18 cellular contexts compared by ENCODE assay signal in the genomic region with DNA sequence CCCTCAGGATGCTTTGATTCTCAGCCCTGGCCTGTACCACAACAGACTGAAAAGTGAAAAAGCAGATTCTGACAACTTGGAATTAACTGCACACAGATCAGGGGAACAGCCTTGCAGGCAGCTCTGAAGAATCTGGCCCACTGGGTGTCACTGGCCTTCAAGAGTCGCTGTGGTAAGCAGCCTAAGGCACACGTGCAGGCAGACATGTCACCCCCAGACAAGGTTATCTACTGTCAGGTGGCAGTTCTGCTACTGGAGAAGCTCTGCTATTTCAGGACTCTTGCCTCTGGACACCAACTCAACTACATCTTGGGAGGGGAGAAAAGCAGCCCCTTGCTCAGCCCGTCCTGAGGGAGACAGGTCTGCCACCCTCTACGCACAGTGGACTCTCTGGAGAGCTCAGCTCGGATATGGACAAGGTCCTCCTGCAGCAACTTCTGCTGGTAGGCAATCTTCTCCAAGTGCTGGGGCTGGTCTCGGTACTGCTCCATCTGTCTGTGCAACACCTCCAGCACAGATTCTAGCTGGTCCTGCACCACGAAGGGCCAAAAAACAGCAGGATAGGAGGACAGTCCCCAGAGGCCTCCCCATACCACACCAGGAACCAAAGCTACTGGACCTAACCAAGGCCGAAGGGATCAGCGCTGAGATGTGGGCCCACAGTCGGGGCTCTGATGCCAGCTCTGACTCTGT.
A peak's percentile ranks its signal among the peaks of the same experiment; 100 is the strongest.
DNase-seq lines count a peak whose midpoint lies in the region; ATAC-seq lines count a peak whose summit lies in the region.
"Had no signal": no experiment of that assay in that cellular context is flagged by ENCODE, and none has a peak within 500 bp of the region (broad histone marks: within the 10 kb centered on the region; RNA-seq: fewer than 3 reads in every experiment).

No MANE protein-coding gene starts in this region.

- no peaks in the 10 kb centered on the region for H3K36me3 Mint-ChIP-seq in dendritic cell treated with granulocyte-macrophage colony-stimulating factor and Interleukin-4, amounts not matched to agents 40 ng/mL and 50 ng/mL, for 4 days (ENCODE audit: low read depth)
- H3K36me3 Mint-ChIP-seq in activated T-cell treated with anti-CD3 and anti-CD28 coated beads, Interleukin-2, amount 50 U/mL, for 24 hours (ENCODE audit: low read depth) = no peaks in the 10 kb centered on the region

- no peaks in the 10 kb centered on the region for H3K9me3 Mint-ChIP-seq in dendritic cell treated with granulocyte-macrophage colony-stimulating factor and Interleukin-4, amounts not matched to agents 40 ng/mL and 50 ng/mL, for 4 days
- no peaks in the 10 kb centered on the region for H3K9me3 Mint-ChIP-seq in activated T-cell treated with anti-CD3 and anti-CD28 coated beads, Interleukin-2, amount 50 U/mL, for 24 hours
- H3K9me3 Mint-ChIP-seq: CD14-positive monocyte had no signal

- no peaks in the 10 kb centered on the region for H3K27me3 Mint-ChIP-seq in dendritic cell treated with granulocyte-macrophage colony-stimulating factor and Interleukin-4, amounts not matched to agents 40 ng/mL and 50 ng/mL, for 4 days
- no peaks in the 10 kb centered on the region for H3K27me3 Mint-ChIP-seq in activated T-cell treated with anti-CD3 and anti-CD28 coated beads, Interleukin-2, amount 50 U/mL, for 24 hours
- H3K27me3 Mint-ChIP-seq: B cell had no signal

- H3K4me3 Mint-ChIP-seq in dendritic cell treated with granulocyte-macrophage colony-stimulating factor and Interleukin-4, amounts not matched to agents 40 ng/mL and 50 ng/mL, for 4 days = no peak overlapping the region
- no peak overlapping the region for H3K4me3 Mint-ChIP-seq in activated T-cell treated with anti-CD3 and anti-CD28 coated beads, Interleukin-2, amount 50 U/mL, for 24 hours
- H3K4me3 Mint-ChIP-seq: B cell, CD14-positive monocyte had no signal

- H3K4me1 Mint-ChIP-seq in dendritic cell treated with granulocyte-macrophage colony-stimulating factor and Interleukin-4, amounts not matched to agents 40 ng/mL and 50 ng/mL, for 4 days (ENCODE audit: low read depth) = peaks cover 70% of the 10 kb centered on the region
- H3K4me1 Mint-ChIP-seq in activated T-cell treated with anti-CD3 and anti-CD28 coated beads, Interleukin-2, amount 50 U/mL, for 24 hours (ENCODE audit: low read depth) = peaks cover 14% of the 10 kb centered on the region
- H3K4me1 Mint-ChIP-seq: B cell had no signal

- intact Hi-C loops in Right ventricle myocardium superior (cut with DNase I) = no loop called here
- intact Hi-C loops in left cardiac atrium (cut with DNase I) = no loop called here
- intact Hi-C loops in dendritic cell treated with granulocyte-macrophage colony-stimulating factor and Interleukin-4, amounts not matched to agents 40 ng/mL and 50 ng/mL, for 4 days (cut with micrococcal nuclease) = no loop called here

- DNase-seq in Right ventricle myocardium superior (no peak), left cardiac atrium (no peak), mesenteric fat pad (ENCODE audit: low spot score) (peak; percentile 76)
- no peak for DNase-seq in activated T-cell treated with anti-CD3 and anti-CD28 coated beads, Interleukin-2, amount 50 U/mL, for 24 hours
- DNase-seq: DMS79, MG63, NCI-H1048, NCI-H1417 treated with DMSO at 0.1 percent for 48 hours, NCI-H187, NCI-H446, NCI-H526, OCI-M1, SHP77 had no signal

- peak overlapping the region; percentile 53 for H3K27ac Mint-ChIP-seq in dendritic cell treated with granulocyte-macrophage colony-stimulating factor and Interleukin-4, amounts not matched to agents 40 ng/mL and 50 ng/mL, for 4 days
- no peak overlapping the region for H3K27ac Mint-ChIP-seq in activated T-cell treated with anti-CD3 and anti-CD28 coated beads, Interleukin-2, amount 50 U/mL, for 24 hours
- H3K27ac Mint-ChIP-seq: B cell, CD14-positive monocyte had no signal

- peak; percentile 64 for ATAC-seq in Right ventricle myocardium superior (ENCODE audit: poor library complexity)
- no peak for ATAC-seq in left cardiac atrium
- ATAC-seq in GM19351 (IDR thresholded peaks at IDR 0.05; ENCODE audit: unreplicated experiment) = no peak
- ATAC-seq in HG03097 (IDR thresholded peaks at IDR 0.05; ENCODE audit: low FRiP score, unreplicated experiment) = no peak
